Comparison of ENCODE assay signal across 14 cellular contexts in genomic region chr2:71800106-71800809, GRCh38.
"Had no signal": no experiment of that assay in that cellular context is flagged by ENCODE, and none has a peak within 500 bp of the region (broad histone marks: within the 10 kb centered on the region; RNA-seq: fewer than 3 reads in every experiment).

No MANE protein-coding gene starts in this region.

- H3K27me3 ChIP-seq: colonic mucosa had no signal

- H3K27ac Mint-ChIP-seq: stimulated activated naive CD8-positive, alpha-beta T cell treated with anti-CD3 and anti-CD28 coated beads, Interleukin-15, Interleukin-2, amounts not matched to agents 100 ng/mL and 50 ng/mL, for 24 hours; T-helper 2 cell treated with Interferon-gamma antibody and Interleukin-4, amounts not matched to agents 5 μg/mL and 100 μg/mL, for 36 hours had no signal

- H3K9me3 Mint-ChIP-seq: activated T-cell treated with anti-CD3 and anti-CD28 coated beads, Interleukin-2, amount 50 U/mL, for 4 hours; naive thymus-derived CD8-positive, alpha-beta T cell; stimulated activated naive CD8-positive, alpha-beta T cell treated with anti-CD3 and anti-CD28 coated beads, Interleukin-15, Interleukin-2, amounts not matched to agents 100 ng/mL and 50 ng/mL, for 24 hours; T-helper 2 cell treated with Interferon-gamma antibody and Interleukin-4, amounts not matched to agents 5 μg/mL and 100 μg/mL, for 36 hours had no signal

- H3K4me1 Mint-ChIP-seq: naive thymus-derived CD8-positive, alpha-beta T cell had no signal

- H3K4me3 Mint-ChIP-seq: activated T-cell treated with anti-CD3 and anti-CD28 coated beads, Interleukin-2, amount 50 U/mL, for 4 hours; naive thymus-derived CD8-positive, alpha-beta T cell; stimulated activated naive CD8-positive, alpha-beta T cell treated with anti-CD3 and anti-CD28 coated beads, Interleukin-15, Interleukin-2, amounts not matched to agents 100 ng/mL and 50 ng/mL, for 24 hours; T-helper 2 cell treated with Interferon-gamma antibody and Interleukin-4, amounts not matched to agents 5 μg/mL and 100 μg/mL, for 36 hours had no signal

- DNase-seq: activated CD4-positive, alpha-beta T cell treated with anti-CD3 and anti-CD28 coated beads, Interleukin-2, amount 50 U/mL, for 4 hours; activated CD4-positive, CD25-positive, alpha-beta regulatory T cell treated with anti-CD3 and anti-CD28 coated beads, Interleukin-2, amount 50 U/mL, for 72 hours; activated T-cell treated with anti-CD3 and anti-CD28 coated beads, Interleukin-2, amount 50 U/mL, for 4 hours; colonic mucosa; effector CD8-positive, alpha-beta T cell; kidney glomerular epithelial cell; stimulated activated CD4-positive, alpha-beta T cell treated with anti-CD3 and anti-CD28 coated beads, Interleukin-15, amount 100 ng/mL, for 24 hours; stimulated activated CD4-positive, alpha-beta T cell treated with anti-CD3 and anti-CD28 coated beads, Interleukin-4, amount 100 ng/mL, for 24 hours; SW 1271 had no signal

- H3K9me3 ChIP-seq: colonic mucosa, thoracic aorta had no signal

- H3K27ac ChIP-seq: colonic mucosa, epithelial cell of prostate, thoracic aorta had no signal

- H3K4me3 ChIP-seq: colonic mucosa, thoracic aorta had no signal

- H3K36me3 Mint-ChIP-seq: naive thymus-derived CD8-positive, alpha-beta T cell had no signal

- H3K4me1 ChIP-seq: colonic mucosa had no signal

- H3K36me3 ChIP-seq: colonic mucosa, thoracic aorta had no signal
